In genomic region chrX:66076801-66077200, GRCh38 we compare ENCODE assay signal across 26 cellular contexts. TPM values are rescaled to one million over a fixed set of nuclear protein-coding genes. Genes with fewer than 3 reads are reported as not detected.
DNase-seq lines count a peak whose midpoint lies in the region; ATAC-seq and FAIRE-seq lines count a peak whose summit lies in the region.
"Had no signal": no experiment of that assay in that cellular context is flagged by ENCODE, and none has a peak within 500 bp of the region (broad histone marks: within the 10 kb centered on the region; RNA-seq: fewer than 3 reads in every experiment).

No MANE protein-coding gene starts in this region.

- no peak overlapping the region for H2BK120ac ChIP-seq in trophoblast cell (ENCODE audit: insufficient read depth, low read length, poor library complexity)

- no peaks in the 10 kb centered on the region for H3K79me2 ChIP-seq in trophoblast cell (ENCODE audit: control insufficient read depth, insufficient read depth, low read length, poor library complexity)

- H4K91ac ChIP-seq in trophoblast cell (ENCODE audit: low read depth, low read length): no peak overlapping the region

- no peaks in the 10 kb centered on the region for H4K20me1 ChIP-seq in BLaER1 treated with 17β-estradiol and CSF1 and Interleukin-3, amounts not matched to agents 10 nM and 100 nM
- H4K20me1 ChIP-seq: BLaER1 had no signal

- H3K18ac ChIP-seq in trophoblast cell (ENCODE audit: low read length): no peak overlapping the region

- H2AFZ ChIP-seq in trophoblast cell (ENCODE audit: insufficient read depth, low read length, poor library complexity): no peak overlapping the region

- H3K36me3 ChIP-seq in BLaER1 treated with 17β-estradiol and CSF1 and Interleukin-3, amounts not matched to agents 10 nM and 100 nM: no peaks in the 10 kb centered on the region
- no peaks in the 10 kb centered on the region for H3K36me3 ChIP-seq in trophoblast cell (ENCODE audit: control insufficient read depth in 1 of 2, insufficient read depth in 2 of 2, low read length in 2 of 2)
- H3K36me3 ChIP-seq: BE2C, BLaER1 had no signal

- H3K27me3 ChIP-seq in BLaER1 treated with 17β-estradiol and CSF1 and Interleukin-3, amounts not matched to agents 10 nM and 100 nM: peaks cover 5 to 61% (median 52%) of the 10 kb centered on the region in 11 experiments; a peak in 20 of 22 replicates
- H3K27me3 ChIP-seq in trophoblast cell (ENCODE audit: insufficient read depth, low read length): no peaks in the 10 kb centered on the region
- H3K27me3 ChIP-seq: BE2C had no signal

- H3K4ac ChIP-seq in trophoblast cell (ENCODE audit: low read depth, low read length): no peak overlapping the region

- no peak overlapping the region for H3K23ac ChIP-seq in trophoblast cell (ENCODE audit: low read length)

- no peaks in the 10 kb centered on the region for H3K27me3 Mint-ChIP-seq in central memory CD8-positive, alpha-beta T cell
- H3K27me3 Mint-ChIP-seq: CD4-positive, alpha-beta T cell had no signal

- peaks cover 2% of the 10 kb centered on the region for H3K36me3 Mint-ChIP-seq in central memory CD8-positive, alpha-beta T cell (ENCODE audit: insufficient read depth)

- ATAC-seq in central memory CD8-positive, alpha-beta T cell (replicated peaks; ENCODE audit: extremely low read depth, poor library complexity, severe bottlenecking): no peak
- ATAC-seq: CD8-positive, alpha-beta T cell; GM12878 had no signal

- H2AK5ac ChIP-seq in trophoblast cell (ENCODE audit: low read length): no peak overlapping the region

- peak overlapping the region in 4 of 11 experiments; percentile 78 to 94 (median 81); a peak in 7 of 22 replicates for H3K4me2 ChIP-seq in BLaER1 treated with 17β-estradiol and CSF1 and Interleukin-3, amounts not matched to agents 10 nM and 100 nM
- no peak overlapping the region for H3K4me2 ChIP-seq in trophoblast cell (ENCODE audit: low read length)
- H3K4me2 ChIP-seq: BLaER1 had no signal

- no peak overlapping the region for H4K8ac ChIP-seq in trophoblast cell (ENCODE audit: low read depth, low read length)

- peaks cover 0 to 30% (median 13%) of the 10 kb centered on the region in 11 experiments; a peak in 16 of 22 replicates for H3K9me3 ChIP-seq in BLaER1 treated with 17β-estradiol and CSF1 and Interleukin-3, amounts not matched to agents 10 nM and 100 nM (replicated peaks in 1 of 11)
- H3K9me3 ChIP-seq in trophoblast cell (ENCODE audit: insufficient read depth, low read depth, low read length): no peaks in the 10 kb centered on the region
- H3K9me3 ChIP-seq: BE2C, Caco-2 had no signal

- DNase-seq in GM19239 (ENCODE audit: insufficient read length, low spot score): no peak
- no peak for DNase-seq in central memory CD8-positive, alpha-beta T cell (ENCODE audit: low spot score in 2 of 2)
- peak; percentile 0 for DNase-seq in left kidney (ENCODE audit: low read depth, low spot score)
- no peak for DNase-seq in DMS53 treated with DMSO at 0.1 percent for 48 hours (lab: John Stamatoyannopoulos, UW; ENCODE audit: unreplicated experiment)
- DNase-seq in trophoblast cell: no peak
- no peak for DNase-seq in NCI-H1048 (lab: John Stamatoyannopoulos, UW)
- DNase-seq: 8988T; ACHN; BE2C; Caco-2; Calu3; CD4-positive, alpha-beta T cell; CD8-positive, alpha-beta T cell; DMS79; DND-41; EL; GDM1 had no signal

- H4K12ac ChIP-seq in trophoblast cell (ENCODE audit: low read depth, low read length): no peak overlapping the region

- no peak overlapping the region for H3K9ac ChIP-seq in BLaER1 treated with 17β-estradiol and CSF1 and Interleukin-3, amounts not matched to agents 10 nM and 100 nM
- no peak overlapping the region for H3K9ac ChIP-seq in trophoblast cell (ENCODE audit: low read length)
- H3K9ac ChIP-seq: BLaER1 had no signal

- no CpG with 5 or more reads among the region's 1 CpG for whole genome bisulfite sequencing in trophoblast cell (ENCODE audit: extremely low coverage, insufficient coverage, insufficient read length)

- H3K27ac ChIP-seq in BLaER1 treated with 17β-estradiol and CSF1 and Interleukin-3, amounts not matched to agents 10 nM and 100 nM: peak overlapping the region in 10 of 11 experiments; percentile 64 to 92 (median 87); a peak in 15 of 22 replicates
- H3K27ac ChIP-seq in trophoblast cell (ENCODE audit: low read depth, low read length): no peak overlapping the region
- H3K27ac ChIP-seq: BLaER1, C4-2B had no signal

- peaks cover 17 to 52% (median 39%) of the 10 kb centered on the region in 10 experiments for H3K4me1 ChIP-seq in BLaER1 treated with 17β-estradiol and CSF1 and Interleukin-3, amounts not matched to agents 10 nM and 100 nM
- no peaks in the 10 kb centered on the region for H3K4me1 ChIP-seq in trophoblast cell (ENCODE audit: control insufficient read depth in 1 of 2, insufficient read depth in 2 of 2, low read length in 2 of 2)
- H3K4me1 ChIP-seq: BE2C, Caco-2 had no signal

- H3K4me3 ChIP-seq in BLaER1 treated with 17β-estradiol and CSF1 and Interleukin-3, amounts not matched to agents 10 nM and 100 nM: no peak overlapping the region
- no peak overlapping the region for H3K4me3 ChIP-seq in trophoblast cell (ENCODE audit: low read depth, low read length)
- H3K4me3 ChIP-seq: BLaER1, GM12878 had no signal

- H3K4me1 Mint-ChIP-seq in central memory CD8-positive, alpha-beta T cell: peaks cover 21% of the 10 kb centered on the region

- no peak overlapping the region for H2BK12ac ChIP-seq in trophoblast cell (ENCODE audit: low read length)

- H3K4me3 Mint-ChIP-seq in central memory CD8-positive, alpha-beta T cell: no peak overlapping the region
- H3K4me3 Mint-ChIP-seq: CD4-positive, alpha-beta T cell; CD8-positive, alpha-beta T cell had no signal

- H3K14ac ChIP-seq in trophoblast cell (ENCODE audit: low read length): no peak overlapping the region

- H3K27ac Mint-ChIP-seq in central memory CD8-positive, alpha-beta T cell (ENCODE audit: low read depth): peak overlapping the region; percentile 44
- H3K27ac Mint-ChIP-seq: CD4-positive, alpha-beta T cell; CD8-positive, alpha-beta T cell had no signal

- no peaks in the 10 kb centered on the region for H3K79me1 ChIP-seq in trophoblast cell (ENCODE audit: low read length)

- peaks cover 4% of the 10 kb centered on the region for H3K9me3 Mint-ChIP-seq in central memory CD8-positive, alpha-beta T cell
- H3K9me3 Mint-ChIP-seq: CD4-positive, alpha-beta T cell had no signal

- peak; percentile 33 for FAIRE-seq in GM19239 (lab: Jason Lieb, UNC)
- FAIRE-seq: A204.1, D721Med, GM12878, GM12892, GM18507 had no signal

- H2BK5ac ChIP-seq in trophoblast cell (ENCODE audit: low read depth, low read length, poor library complexity): no peak overlapping the region

RNA-seq across cellular contexts. Expression of gene VSIG4, which starts 36.9 kb away (rescaled TPM):
- not detected in 2 replicates for polyA plus RNA-seq in trophoblast cell (2013)
- polyA plus RNA-seq: AG04450 had no signal
